Comparison of ENCODE assay signal across 18 cellular contexts in the genomic region with DNA sequence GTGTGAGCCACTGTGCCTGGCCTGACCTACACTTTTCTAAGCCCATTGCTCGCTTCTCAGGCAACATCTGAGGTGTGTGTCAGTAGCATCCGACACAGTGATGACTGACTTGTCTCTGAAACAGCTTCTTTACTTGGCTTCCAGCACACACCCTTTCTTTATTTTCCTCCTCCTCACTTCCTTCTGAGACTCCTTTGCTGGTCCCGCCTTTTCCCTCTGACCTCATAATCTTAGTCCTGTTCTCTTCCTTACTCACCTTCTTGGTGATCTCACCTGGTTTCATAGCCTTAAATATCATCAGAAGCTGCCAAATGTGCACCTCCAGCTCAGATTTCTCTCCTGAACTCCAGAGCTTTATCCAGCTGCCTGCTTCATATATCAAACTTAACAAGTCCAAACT.
DNase-seq lines count a peak whose midpoint lies in the region; ATAC-seq and TF ChIP-seq lines count a peak whose summit lies in the region.
"Had no signal": no experiment of that assay in that cellular context is flagged by ENCODE, and none has a peak within 500 bp of the region (broad histone marks: within the 10 kb centered on the region; RNA-seq: fewer than 3 reads in every experiment).

No MANE protein-coding gene starts in this region.

- DNase-seq in T-helper 1 cell (no peak), HT-29 (ENCODE audit: low spot score) (peak; percentile 77), colonic mucosa (peak; percentile 66), NCI-H1930 (lab: John Stamatoyannopoulos, UW) (no peak)
- DNase-seq in naive thymus-derived CD4-positive, alpha-beta T cell, result no peak
- no peak for DNase-seq in effector memory CD8-positive, alpha-beta T cell
- DNase-seq: activated CD8-positive, alpha-beta memory T cell treated with anti-CD3 and anti-CD28 coated beads, Interleukin-2, amount 10 ng/mL, durations not matched to agents 7 days and 5 days; H9; lower lobe of right lung; NCI-H187; NCI-H526; OCI-M1; stimulated activated CD4-positive, alpha-beta T cell treated with anti-CD3 and anti-CD28 coated beads, Interleukin-4, amount 100 ng/mL, for 24 hours; trophoblast cell had no signal

- intact Hi-C loops in colonic mucosa (cut with DNase I), result no loop called here
- intact Hi-C loops in naive thymus-derived CD4-positive, alpha-beta T cell (cut with micrococcal nuclease), result loop anchor here in 1 of 2 donors (5.0 kb wide), 1 partner anchor 71 kb away; no protein-coding TSS in a partner anchor

- H3K4me1 Mint-ChIP-seq in T-helper 1 cell treated with Interleukin-12 subunit alpha and Interleukin-12 subunit beta and Interleukin-4 antibody, amounts not matched to agents 30 μg/mL and 1 μg/mL, for 36 hours (ENCODE audit: low read depth), result peaks cover 71% of the 10 kb centered on the region
- H3K4me1 Mint-ChIP-seq in naive thymus-derived CD4-positive, alpha-beta T cell, result peaks cover 36 to 80% (median 67%) of the 10 kb centered on the region in 7 donors
- peaks cover 10 to 12% of the 10 kb centered on the region in 2 donors for H3K4me1 Mint-ChIP-seq in effector memory CD8-positive, alpha-beta T cell (ENCODE audit: low read depth in 2 of 2)

- H3K4me1 ChIP-seq in colonic mucosa, result peaks cover 3% of the 10 kb centered on the region
- H3K4me1 ChIP-seq in naive thymus-derived CD4-positive, alpha-beta T cell (ENCODE audit: control insufficient read depth in 2 of 2, insufficient read depth in 2 of 2, low read length in 2 of 2), result peaks cover 20 to 37% of the 10 kb centered on the region in 2 donors

- H3K36me3 ChIP-seq in colonic mucosa, result no peaks in the 10 kb centered on the region
- no peaks in the 10 kb centered on the region for H3K36me3 ChIP-seq in naive thymus-derived CD4-positive, alpha-beta T cell (ENCODE audit: control insufficient read depth in 2 of 3, insufficient read depth in 3 of 3, low read length in 3 of 3)
- H3K36me3 ChIP-seq: gastroesophageal sphincter, lower lobe of right lung had no signal

- no peak overlapping the region for H3K4me3 ChIP-seq in colonic mucosa
- H3K4me3 ChIP-seq in naive thymus-derived CD4-positive, alpha-beta T cell (ENCODE audit: low read length), result no peak overlapping the region
- H3K4me3 ChIP-seq: gastroesophageal sphincter, lower lobe of right lung had no signal

- peak overlapping the region; percentile 12 for H3K4me3 Mint-ChIP-seq in T-helper 1 cell treated with Interleukin-12 subunit alpha and Interleukin-12 subunit beta and Interleukin-4 antibody, amounts not matched to agents 30 μg/mL and 1 μg/mL, for 36 hours
- H3K4me3 Mint-ChIP-seq in naive thymus-derived CD4-positive, alpha-beta T cell, result no peak overlapping the region
- H3K4me3 Mint-ChIP-seq in effector memory CD8-positive, alpha-beta T cell, result no peak overlapping the region
- H3K4me3 Mint-ChIP-seq: activated CD8-positive, alpha-beta memory T cell treated with anti-CD3 and anti-CD28 coated beads, Interleukin-2, amount 10 ng/mL, durations not matched to agents 7 days and 5 days; H9 had no signal

- no peak for TF ChIP-seq CTCF in colonic mucosa (IDR thresholded peaks at IDR 0.05)

- H3K9me3 Mint-ChIP-seq in T-helper 1 cell treated with Interleukin-12 subunit alpha and Interleukin-12 subunit beta and Interleukin-4 antibody, amounts not matched to agents 30 μg/mL and 1 μg/mL, for 36 hours, result no peaks in the 10 kb centered on the region
- H3K9me3 Mint-ChIP-seq in naive thymus-derived CD4-positive, alpha-beta T cell, result no peaks in the 10 kb centered on the region
- H3K9me3 Mint-ChIP-seq in effector memory CD8-positive, alpha-beta T cell, result no peaks in the 10 kb centered on the region
- H3K9me3 Mint-ChIP-seq: H9 had no signal

- H3K9ac ChIP-seq in colonic mucosa (ENCODE audit: low read depth in 2 of 2, low read length in 2 of 2), result no peak overlapping the region

- CTCF ChIA-PET in naive thymus-derived CD4-positive, alpha-beta T cell (lab: Charles Lee), result no interaction called here

- H3K9me3 ChIP-seq in colonic mucosa, result no peaks in the 10 kb centered on the region
- H3K9me3 ChIP-seq in naive thymus-derived CD4-positive, alpha-beta T cell (ENCODE audit: control insufficient read depth in 2 of 3, low read length in 3 of 3), result no peaks in the 10 kb centered on the region
- H3K9me3 ChIP-seq: gastroesophageal sphincter, lower lobe of right lung had no signal

- H3K36me3 Mint-ChIP-seq in T-helper 1 cell treated with Interleukin-12 subunit alpha and Interleukin-12 subunit beta and Interleukin-4 antibody, amounts not matched to agents 30 μg/mL and 1 μg/mL, for 36 hours (ENCODE audit: low read depth), result peaks cover 10% of the 10 kb centered on the region
- peaks cover 0 to 11% (median 0%) of the 10 kb centered on the region in 5 donors for H3K36me3 Mint-ChIP-seq in naive thymus-derived CD4-positive, alpha-beta T cell
- no peaks in the 10 kb centered on the region for H3K36me3 Mint-ChIP-seq in effector memory CD8-positive, alpha-beta T cell (ENCODE audit: insufficient read depth)

- peak overlapping the region; percentile 83 for H3K27ac Mint-ChIP-seq in T-helper 1 cell treated with Interleukin-12 subunit alpha and Interleukin-12 subunit beta and Interleukin-4 antibody, amounts not matched to agents 30 μg/mL and 1 μg/mL, for 36 hours
- peak overlapping the region in 7 of 9 donors; percentile 69 to 96 (median 80) for H3K27ac Mint-ChIP-seq in naive thymus-derived CD4-positive, alpha-beta T cell
- no peak overlapping the region for H3K27ac Mint-ChIP-seq in effector memory CD8-positive, alpha-beta T cell
- H3K27ac Mint-ChIP-seq: H9 had no signal

- H3K27me3 Mint-ChIP-seq in T-helper 1 cell treated with Interleukin-12 subunit alpha and Interleukin-12 subunit beta and Interleukin-4 antibody, amounts not matched to agents 30 μg/mL and 1 μg/mL, for 36 hours (ENCODE audit: low read depth), result no peaks in the 10 kb centered on the region
- no peaks in the 10 kb centered on the region for H3K27me3 Mint-ChIP-seq in naive thymus-derived CD4-positive, alpha-beta T cell
- no peaks in the 10 kb centered on the region for H3K27me3 Mint-ChIP-seq in effector memory CD8-positive, alpha-beta T cell
- H3K27me3 Mint-ChIP-seq: activated CD8-positive, alpha-beta memory T cell treated with anti-CD3 and anti-CD28 coated beads, Interleukin-2, amount 10 ng/mL, durations not matched to agents 7 days and 5 days had no signal

- POLR2A ChIA-PET in naive thymus-derived CD4-positive, alpha-beta T cell (lab: Charles Lee), result interaction anchor here (0.6 to 1.2 kb wide), 3 partner anchors 15 to 115 kb away, joined by 3 to 4 read pairs (median 3); no protein-coding TSS in a partner anchor

- no peak for ATAC-seq in naive thymus-derived CD4-positive, alpha-beta T cell
- no peak for ATAC-seq in effector memory CD8-positive, alpha-beta T cell (replicated peaks)
- no peak for ATAC-seq in GM19324 (IDR thresholded peaks at IDR 0.05; ENCODE audit: low FRiP score, unreplicated experiment)
- ATAC-seq: activated CD8-positive, alpha-beta memory T cell treated with anti-CD3 and anti-CD28 coated beads, Interleukin-2, amount 10 ng/mL, durations not matched to agents 7 days and 5 days; gastroesophageal sphincter; SK-N-SH treated with all-trans-retinoic acid at 6 μM for 48 hours had no signal

- H3K27me3 ChIP-seq in colonic mucosa, result no peaks in the 10 kb centered on the region
- H3K27me3 ChIP-seq in naive thymus-derived CD4-positive, alpha-beta T cell (ENCODE audit: control insufficient read depth in 2 of 2, insufficient read depth in 2 of 2, low read length in 2 of 2), result no peaks in the 10 kb centered on the region
- H3K27me3 ChIP-seq: gastroesophageal sphincter had no signal

- H3K27ac ChIP-seq in colonic mucosa, result peak overlapping the region; percentile 57
- no peak overlapping the region for H3K27ac ChIP-seq in naive thymus-derived CD4-positive, alpha-beta T cell (ENCODE audit: low read depth, low read length)
- H3K27ac ChIP-seq: gastroesophageal sphincter had no signal

Comparison
In these comparisons a context has a peak if more than half of its experiments do, and no peak if none do; other contexts are left out.
1. H3K27ac Mint-ChIP-seq: peak in T-helper 1 cell treated with Interleukin-12 subunit alpha and Interleukin-12 subunit beta and Interleukin-4 antibody, amounts not matched to agents 30 μg/mL and 1 μg/mL, for 36 hours (single experiment) and naive thymus-derived CD4-positive, alpha-beta T cell (7 of 9); none in effector memory CD8-positive, alpha-beta T cell (0 of 2).
2. DNase-seq: peak in HT-29 (single experiment) and colonic mucosa (single experiment); none in T-helper 1 cell (0 of 5), naive thymus-derived CD4-positive, alpha-beta T cell (0 of 9), effector memory CD8-positive, alpha-beta T cell (0 of 3) and NCI-H1930 (0 of 2).